ENCODE assay signal across 10 cellular contexts in genomic region chr11:45045692-45046471, GRCh38.
DNase-seq lines count a peak whose midpoint lies in the region; ATAC-seq and TF ChIP-seq lines count a peak whose summit lies in the region.
"Had no signal": no experiment of that assay in that cellular context is flagged by ENCODE, and none has a peak within 500 bp of the region (broad histone marks: within the 10 kb centered on the region; RNA-seq: fewer than 3 reads in every experiment).

No MANE protein-coding gene starts in this region.

- TF ChIP-seq EP300 in suprapubic skin (IDR thresholded peaks at IDR 0.05), result no peak

- peaks cover 9% of the 10 kb centered on the region for H3K4me1 Mint-ChIP-seq in activated T-helper 1 cell treated with anti-CD3 and anti-CD28 coated beads, Interleukin-12 subunit alpha, Interleukin-12 subunit beta, Interleukin-2, Interleukin-4 antibody, amounts not matched to agents 30 ng/mL and 10 ng/mL and 1 ng/mL, durations not matched to agents 14 hours and 24 hours and 36 hours (ENCODE audit: low read depth)

- ATAC-seq in GM18873 (IDR thresholded peaks at IDR 0.05; ENCODE audit: low FRiP score, unreplicated experiment), result no peak

- no peaks in the 10 kb centered on the region for H3K9me3 ChIP-seq in suprapubic skin
- H3K9me3 ChIP-seq: Peyer's patch had no signal

- H3K4me1 ChIP-seq in suprapubic skin, result peaks cover 66% of the 10 kb centered on the region

- H3K9me3 Mint-ChIP-seq in activated T-helper 1 cell treated with anti-CD3 and anti-CD28 coated beads, Interleukin-12 subunit alpha, Interleukin-12 subunit beta, Interleukin-2, Interleukin-4 antibody, amounts not matched to agents 30 ng/mL and 10 ng/mL and 1 ng/mL, durations not matched to agents 14 hours and 24 hours and 36 hours, result no peaks in the 10 kb centered on the region

- H3K4me3 Mint-ChIP-seq in activated T-helper 1 cell treated with anti-CD3 and anti-CD28 coated beads, Interleukin-12 subunit alpha, Interleukin-12 subunit beta, Interleukin-2, Interleukin-4 antibody, amounts not matched to agents 30 ng/mL and 10 ng/mL and 1 ng/mL, durations not matched to agents 14 hours and 24 hours and 36 hours, result no peak overlapping the region
- H3K4me3 Mint-ChIP-seq: stimulated activated naive B cell treated with anti-CD40 and anti-IgM and Interleukin-4, amounts not matched to agents 10 μg/mL and 1 μg/mL and 100 μg/mL, for 72 hours had no signal

- DNase-seq in activated T-cell treated with anti-CD3 and anti-CD28 coated beads for 48 hours (ENCODE audit: low read depth) (peak; percentile 13), amniotic epithelial cell (ENCODE audit: low read depth) (peak; percentile 76), iris pigment epithelial cell (ENCODE audit: low read depth) (peak; percentile 79), suprapubic skin (ENCODE audit: low spot score in 2 of 2) (peak; percentile 81 to 84), NCI-H2107 treated with DMSO at 0.1 percent for 48 hours (lab: John Stamatoyannopoulos, UW; ENCODE audit: unreplicated experiment) (no peak)
- no peak for DNase-seq in activated T-cell treated with anti-CD3 and anti-CD28 coated beads, Interleukin-2, amount 50 U/mL, for 1 hour
- no peak for DNase-seq in activated T-helper 1 cell treated with anti-CD3 and anti-CD28 coated beads, Interleukin-12 subunit alpha, Interleukin-12 subunit beta, Interleukin-2, Interleukin-4 antibody, amounts not matched to agents 30 ng/mL and 10 ng/mL and 1 ng/mL, durations not matched to agents 14 hours and 24 hours and 36 hours (ENCODE audit: low spot score)
- DNase-seq: stimulated activated naive B cell treated with anti-CD40 and anti-IgM and Interleukin-4, amounts not matched to agents 10 μg/mL and 1 μg/mL and 100 μg/mL, for 72 hours had no signal

- 51% methylated on average over 19 of the region's 19 CpGs for WGBS in suprapubic skin

- H3K36me3 Mint-ChIP-seq in activated T-helper 1 cell treated with anti-CD3 and anti-CD28 coated beads, Interleukin-12 subunit alpha, Interleukin-12 subunit beta, Interleukin-2, Interleukin-4 antibody, amounts not matched to agents 30 ng/mL and 10 ng/mL and 1 ng/mL, durations not matched to agents 14 hours and 24 hours and 36 hours (ENCODE audit: low read depth), result no peaks in the 10 kb centered on the region

- H3K4me3 ChIP-seq in suprapubic skin, result no peak overlapping the region
- H3K4me3 ChIP-seq: Peyer's patch had no signal

- peak overlapping the region; percentile 72 for H3K27ac ChIP-seq in suprapubic skin

- no peak for TF ChIP-seq POLR2A in suprapubic skin (IDR thresholded peaks at IDR 0.05)

- intact Hi-C loops in activated T-helper 1 cell treated with anti-CD3 and anti-CD28 coated beads, Interleukin-12 subunit alpha, Interleukin-12 subunit beta, Interleukin-2, Interleukin-4 antibody, amounts not matched to agents 30 ng/mL and 10 ng/mL and 1 ng/mL, durations not matched to agents 14 hours and 24 hours and 36 hours (cut with micrococcal nuclease), result no loop called here

- no peak overlapping the region for H3K27ac Mint-ChIP-seq in activated T-helper 1 cell treated with anti-CD3 and anti-CD28 coated beads, Interleukin-12 subunit alpha, Interleukin-12 subunit beta, Interleukin-2, Interleukin-4 antibody, amounts not matched to agents 30 ng/mL and 10 ng/mL and 1 ng/mL, durations not matched to agents 14 hours and 24 hours and 36 hours
- H3K27ac Mint-ChIP-seq: stimulated activated naive B cell treated with anti-CD40 and anti-IgM and Interleukin-4, amounts not matched to agents 10 μg/mL and 1 μg/mL and 100 μg/mL, for 72 hours had no signal

- no peak for TF ChIP-seq CTCF in suprapubic skin (IDR thresholded peaks at IDR 0.05)

- H3K27me3 Mint-ChIP-seq in activated T-helper 1 cell treated with anti-CD3 and anti-CD28 coated beads, Interleukin-12 subunit alpha, Interleukin-12 subunit beta, Interleukin-2, Interleukin-4 antibody, amounts not matched to agents 30 ng/mL and 10 ng/mL and 1 ng/mL, durations not matched to agents 14 hours and 24 hours and 36 hours (ENCODE audit: insufficient read depth), result peaks cover 3% of the 10 kb centered on the region

- H3K36me3 ChIP-seq in suprapubic skin, result no peaks in the 10 kb centered on the region
- H3K36me3 ChIP-seq: Peyer's patch had no signal

- no peaks in the 10 kb centered on the region for H3K27me3 ChIP-seq in suprapubic skin
- H3K27me3 ChIP-seq: Peyer's patch had no signal

Comparison
In these comparisons a context has a peak if more than half of its experiments do, and no peak if none do; other contexts are left out.
1. DNase-seq: peak in activated T-cell treated with anti-CD3 and anti-CD28 coated beads for 48 hours (single experiment), amniotic epithelial cell (single experiment), iris pigment epithelial cell (single experiment) and suprapubic skin (2 of 2); none in activated T-cell treated with anti-CD3 and anti-CD28 coated beads, Interleukin-2, amount 50 U/mL, for 1 hour (single experiment), NCI-H2107 treated with DMSO at 0.1 percent for 48 hours (single experiment) and activated T-helper 1 cell treated with anti-CD3 and anti-CD28 coated beads, Interleukin-12 subunit alpha, Interleukin-12 subunit beta, Interleukin-2, Interleukin-4 antibody, amounts not matched to agents 30 ng/mL and 10 ng/mL and 1 ng/mL, durations not matched to agents 14 hours and 24 hours and 36 hours (single experiment).